In the genomic region with DNA sequence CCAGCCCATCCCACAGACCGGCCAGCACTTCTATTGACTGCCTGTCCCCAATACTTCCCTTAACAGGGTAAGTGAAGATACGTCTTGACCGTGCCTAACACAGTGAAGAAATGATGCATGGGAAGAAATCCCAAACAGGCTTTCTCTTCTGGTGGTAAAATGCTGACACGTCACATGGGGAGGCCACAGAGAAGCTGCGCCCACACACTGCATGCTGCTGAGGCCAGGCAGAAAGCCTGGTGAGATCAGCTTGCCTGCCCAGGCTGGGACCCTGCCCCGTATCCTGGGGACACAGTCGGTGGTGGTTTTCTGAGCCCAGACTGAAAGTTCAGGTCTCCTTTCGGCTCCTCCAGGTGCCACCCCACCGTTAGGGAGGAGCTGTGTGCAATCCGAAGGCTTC, we compare ENCODE assay signal across 35 cellular contexts.
"Had no signal": no experiment of that assay in that cellular context is flagged by ENCODE, and none has a peak within 500 bp of the region (broad histone marks: within the 10 kb centered on the region; RNA-seq: fewer than 3 reads in every experiment).

No MANE protein-coding gene starts in this region.

- DNase-seq: Karpas-422, Kasumi-1, MG63, MM.1S, MV-4-11, NCI-H1048, NCI-H1092, NCI-H1092 treated with DMSO at 0.1 percent for 48 hours, NCI-H1105, NCI-H1105 treated with DMSO at 0.1 percent for 48 hours, NCI-H1417, NCI-H1417 treated with DMSO at 0.1 percent for 48 hours, NCI-H1436, NCI-H1436 treated with DMSO at 0.1 percent for 48 hours, NCI-H146, NCI-H1694, NCI-H1694 treated with DMSO at 0.1 percent for 48 hours, NCI-H187, NCI-H187 treated with DMSO at 0.1 percent for 48 hours, NCI-H1930, NCI-H2029, NCI-H2029 treated with DMSO at 0.1 percent for 48 hours, NCI-H2081, NCI-H2081 treated with DMSO at 0.1 percent for 48 hours, NCI-H2107, NCI-H2171, NCI-H2171 treated with DMSO at 0.1 percent for 48 hours, NCI-H2227 treated with DMSO at 0.1 percent for 48 hours, NCI-H226, NCI-H345, NCI-H446, NCI-H446 treated with DMSO at 0.1 percent for 48 hours, NCI-H510A, NCI-H510A treated with DMSO at 0.1 percent for 48 hours, NCI-H524 had no signal

- H3K36me3 ChIP-seq: MG63 had no signal

- H3K4me3 ChIP-seq: MG63 had no signal

- H3K27me3 ChIP-seq: MG63 had no signal

- H3K9me3 ChIP-seq: MG63 had no signal
